ENCODE assay signal across 8 cellular contexts in the genomic region with DNA sequence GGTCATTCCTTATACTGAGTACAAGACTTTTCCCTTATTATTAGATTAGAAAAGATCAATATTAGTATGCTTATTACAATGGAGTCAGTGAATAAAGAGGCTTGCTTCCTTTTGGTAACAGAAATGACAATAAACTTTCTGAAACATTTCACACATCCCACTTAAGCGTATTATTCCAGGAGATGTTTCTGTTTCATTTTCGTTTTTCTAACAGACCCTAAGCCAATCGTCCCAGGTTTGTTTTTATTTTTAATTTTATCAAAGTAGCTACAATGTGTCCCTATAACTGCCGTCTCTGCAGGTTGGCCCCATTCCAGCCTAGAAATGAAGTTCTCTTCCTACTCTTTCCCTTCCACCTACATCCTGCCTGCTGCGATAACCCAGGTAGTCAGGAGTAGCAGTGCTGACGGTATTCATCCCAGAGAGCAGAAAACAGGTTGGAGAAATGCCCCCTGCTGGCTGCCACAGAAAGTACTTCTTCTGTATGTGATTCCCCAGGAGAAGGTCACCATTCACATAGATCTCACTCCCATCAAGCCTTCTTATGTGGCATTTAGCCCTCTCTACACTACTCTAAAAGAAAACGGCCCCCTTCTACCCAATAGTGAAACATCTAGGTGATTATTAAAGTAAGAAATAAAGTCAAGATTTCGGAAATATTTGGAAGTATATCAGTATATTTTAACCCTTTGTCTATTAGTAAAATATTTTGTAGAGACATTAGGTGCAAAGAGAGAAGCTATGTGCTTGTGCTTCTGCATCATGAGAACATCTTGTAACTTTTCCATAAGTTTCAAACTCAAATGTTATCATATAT. TPM values are rescaled to one million over a fixed set of nuclear protein-coding genes. Genes with fewer than 3 reads are reported as not detected.
DNase-seq lines count a peak whose midpoint lies in the region; ATAC-seq and TF ChIP-seq lines count a peak whose summit lies in the region.

No MANE protein-coding gene starts in this region.

- CTCF ChIA-PET in WTC11 (lab: Charles Lee) = interaction anchor here (1.0 to 4.5 kb wide), 10 partner anchors 70 to 520 kb away, joined by 3 to 55 read pairs (median 4); no protein-coding TSS in a partner anchor

- ATAC-seq in HG02798 (IDR thresholded peaks at IDR 0.05; ENCODE audit: poor library complexity, unreplicated experiment) = peak; percentile 93
- ATAC-seq in WTC11 = peak; percentile 99

- H3K27ac Mint-ChIP-seq in WTC11 = no peak overlapping the region

- POLR2A ChIA-PET in WTC11 (lab: Charles Lee) = interaction anchor here (0.6 kb wide), 1 partner anchor 516 kb away, joined by 8 read pairs; no protein-coding TSS in a partner anchor

- TF ChIP-seq CTCF in WTC11 (IDR thresholded peaks at IDR 0.05) = peak; percentile 56

- H3K36me3 Mint-ChIP-seq in WTC11 = no peaks in the 10 kb centered on the region

- peak; percentile 45 for DNase-seq in NCI-H1436 (lab: John Stamatoyannopoulos, UW)
- DNase-seq in NCI-H1436 treated with DMSO at 0.1 percent for 48 hours (lab: John Stamatoyannopoulos, UW) = no peak
- DNase-seq in NCI-H187 treated with DMSO at 0.1 percent for 48 hours (lab: John Stamatoyannopoulos, UW) = peak; percentile 19
- DNase-seq in WTC11 (ENCODE audit: low spot score) = peak; percentile 81
- DNase-seq in caudate nucleus (lab: John Stamatoyannopoulos, UW) = peak in 51 of 61 donors; percentile 3 to 88 (median 44)
- peak; percentile 85 for DNase-seq in kidney tubule cell (ENCODE audit: low spot score)
- DNase-seq in stimulated activated CD4-positive, alpha-beta T cell treated with anti-CD3 and anti-CD28 coated beads, Interleukin-2, amount 100 ng/mL, for 24 hours = peak; percentile 72 to 78

- H3K4me3 Mint-ChIP-seq in WTC11 = no peak overlapping the region

- no peak overlapping the region for H3K27ac ChIP-seq in caudate nucleus (ENCODE audit: low read depth, low read length)

- no peaks in the 10 kb centered on the region for H3K9me3 Mint-ChIP-seq in WTC11

- peaks cover 10% of the 10 kb centered on the region for H3K4me1 Mint-ChIP-seq in WTC11

- H3K27me3 Mint-ChIP-seq in WTC11 (ENCODE audit: low read depth) = no peaks in the 10 kb centered on the region

TF ChIP-seq in WTC11, 78 proteins besides CTCF, POLR2A, EP300 and RAD21:
- TF ChIP-seq TP53 (CRISPR knock-in tag; IDR thresholded peaks at IDR 0.05) (no peak), JUN (CRISPR knock-in tag; IDR thresholded peaks at IDR 0.05) (no peak), SMAD4 (CRISPR knock-in tag; IDR thresholded peaks at IDR 0.05) (no peak), ZNF263 (CRISPR knock-in tag; IDR thresholded peaks at IDR 0.05; ENCODE audit: low read depth) (no peak), ZNF317 (CRISPR knock-in tag; IDR thresholded peaks at IDR 0.05; ENCODE audit: borderline replicate concordance, low read depth) (peak; percentile 46; the same call in 1 of the 2 replicates)
- TF ChIP-seq, protein P1, sequence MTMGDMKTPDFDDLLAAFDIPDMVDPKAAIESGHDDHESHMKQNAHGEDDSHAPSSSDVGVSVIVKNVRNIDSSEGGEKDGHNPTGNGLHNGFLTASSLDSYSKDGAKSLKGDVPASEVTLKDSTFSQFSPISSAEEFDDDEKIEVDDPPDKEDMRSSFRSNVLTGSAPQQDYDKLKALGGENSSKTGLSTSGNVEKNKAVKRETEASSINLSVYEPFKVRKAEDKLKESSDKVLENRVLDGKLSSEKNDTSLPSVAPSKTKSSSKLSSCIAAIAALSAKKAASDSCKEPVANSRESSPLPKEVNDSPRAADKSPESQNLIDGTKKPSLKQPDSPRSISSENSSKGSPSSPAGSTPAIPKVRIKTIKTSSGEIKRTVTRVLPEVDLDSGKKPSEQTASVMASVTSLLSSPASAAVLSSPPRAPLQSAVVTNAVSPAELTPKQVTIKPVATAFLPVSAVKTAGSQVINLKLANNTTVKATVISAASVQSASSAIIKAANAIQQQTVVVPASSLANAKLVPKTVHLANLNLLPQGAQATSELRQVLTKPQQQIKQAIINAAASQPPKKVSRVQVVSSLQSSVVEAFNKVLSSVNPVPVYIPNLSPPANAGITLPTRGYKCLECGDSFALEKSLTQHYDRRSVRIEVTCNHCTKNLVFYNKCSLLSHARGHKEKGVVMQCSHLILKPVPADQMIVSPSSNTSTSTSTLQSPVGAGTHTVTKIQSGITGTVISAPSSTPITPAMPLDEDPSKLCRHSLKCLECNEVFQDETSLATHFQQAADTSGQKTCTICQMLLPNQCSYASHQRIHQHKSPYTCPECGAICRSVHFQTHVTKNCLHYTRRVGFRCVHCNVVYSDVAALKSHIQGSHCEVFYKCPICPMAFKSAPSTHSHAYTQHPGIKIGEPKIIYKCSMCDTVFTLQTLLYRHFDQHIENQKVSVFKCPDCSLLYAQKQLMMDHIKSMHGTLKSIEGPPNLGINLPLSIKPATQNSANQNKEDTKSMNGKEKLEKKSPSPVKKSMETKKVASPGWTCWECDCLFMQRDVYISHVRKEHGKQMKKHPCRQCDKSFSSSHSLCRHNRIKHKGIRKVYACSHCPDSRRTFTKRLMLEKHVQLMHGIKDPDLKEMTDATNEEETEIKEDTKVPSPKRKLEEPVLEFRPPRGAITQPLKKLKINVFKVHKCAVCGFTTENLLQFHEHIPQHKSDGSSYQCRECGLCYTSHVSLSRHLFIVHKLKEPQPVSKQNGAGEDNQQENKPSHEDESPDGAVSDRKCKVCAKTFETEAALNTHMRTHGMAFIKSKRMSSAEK (CRISPR knock-in tag; IDR thresholded peaks at IDR 0.05; ENCODE audit: borderline replicate concordance) = no peak
- TF ChIP-seq, protein P2, sequence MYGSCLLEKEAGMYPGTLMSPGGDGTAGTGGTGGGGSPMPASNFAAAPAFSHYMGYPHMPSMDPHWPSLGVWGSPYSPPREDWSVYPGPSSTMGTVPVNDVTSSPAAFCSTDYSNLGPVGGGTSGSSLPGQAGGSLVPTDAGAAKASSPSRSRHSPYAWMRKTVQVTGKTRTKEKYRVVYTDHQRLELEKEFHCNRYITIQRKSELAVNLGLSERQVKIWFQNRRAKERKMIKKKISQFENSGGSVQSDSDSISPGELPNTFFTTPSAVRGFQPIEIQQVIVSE (CRISPR knock-in tag; IDR thresholded peaks at IDR 0.05; ENCODE audit: borderline replicate concordance) = no peak

RNA-seq across cellular contexts. Expression of gene ENPEP, which starts 40.4 kb away (rescaled TPM):
- total RNA-seq in WTC11 (2021) = 0.33 to 0.98 TPM (median 0.39 TPM) in 3 replicates
